In the genomic region with DNA sequence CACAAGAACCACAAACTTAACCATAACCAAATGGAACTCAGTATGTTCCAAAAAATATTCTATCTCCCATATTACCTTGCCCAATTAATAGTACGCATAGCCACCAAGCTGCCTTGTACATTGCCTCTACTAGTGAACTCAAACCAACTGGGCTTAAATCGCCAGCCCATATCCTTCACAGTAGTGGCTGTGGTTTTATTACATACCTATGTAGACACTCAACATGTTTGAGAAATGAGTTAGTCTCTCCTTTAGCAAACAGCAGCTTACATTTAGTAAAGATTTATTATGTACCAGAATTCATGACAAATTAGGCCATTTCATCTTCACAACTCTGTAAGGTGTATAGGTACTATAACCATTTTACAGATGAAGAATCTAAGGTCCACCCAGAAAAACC, we compare ENCODE assay signal across 11 cellular contexts. TPM values are rescaled to one million over a fixed set of nuclear protein-coding genes. Genes with fewer than 3 reads are reported as not detected.
DNase-seq lines count a peak whose midpoint lies in the region; ATAC-seq and FAIRE-seq lines count a peak whose summit lies in the region.
"Had no signal": no experiment of that assay in that cellular context is flagged by ENCODE, and none has a peak within 500 bp of the region (broad histone marks: within the 10 kb centered on the region; RNA-seq: fewer than 3 reads in every experiment).

No MANE protein-coding gene starts in this region.

- H3K4me2 ChIP-seq in skeletal muscle satellite cell (ENCODE audit: low read length), result peak overlapping the region; percentile 16

- H3K27ac Mint-ChIP-seq in activated CD4-positive, alpha-beta T cell treated with anti-CD3 and anti-CD28 coated beads for 36 hours, result peak overlapping the region; percentile 83
- H3K27ac Mint-ChIP-seq in activated CD4-positive, alpha-beta T cell treated with anti-CD3 and anti-CD28 coated beads, Interleukin-2, amount 10 ng/mL, durations not matched to agents 7 days and 5 days, result no peak overlapping the region

- CTCF ChIA-PET in activated CD4-positive, alpha-beta T cell treated with anti-CD3 and anti-CD28 coated beads for 36 hours (lab: Charles Lee), result interaction anchor here (0.7 to 1.5 kb wide), 7 partner anchors 12 to 75 kb away, joined by 3 to 5 read pairs (median 4); a partner anchor contains a TSS
- CTCF ChIA-PET in activated CD4-positive, alpha-beta T cell treated with anti-CD3 and anti-CD28 coated beads, Interleukin-2, amount 10 ng/mL, durations not matched to agents 7 days and 5 days (lab: Charles Lee), result interaction anchor here (0.9 to 1.1 kb wide), 3 partner anchors 14 to 41 kb away, joined by 3 to 4 read pairs (median 3); no protein-coding TSS in a partner anchor

- H3K4me3 Mint-ChIP-seq in activated CD4-positive, alpha-beta T cell treated with anti-CD3 and anti-CD28 coated beads for 36 hours, result no peak overlapping the region
- no peak overlapping the region for H3K4me3 Mint-ChIP-seq in activated CD4-positive, alpha-beta T cell treated with anti-CD3 and anti-CD28 coated beads, Interleukin-2, amount 10 ng/mL, durations not matched to agents 7 days and 5 days

- no peak overlapping the region for H3K9ac ChIP-seq in skeletal muscle satellite cell (ENCODE audit: low read depth, low read length)

- no peak overlapping the region for H3K4me3 ChIP-seq in skeletal muscle satellite cell (ENCODE audit: low read length)
- H3K4me3 ChIP-seq: SK-N-MC had no signal

- no peak for DNase-seq in activated CD4-positive, alpha-beta T cell treated with anti-CD3 and anti-CD28 coated beads for 36 hours
- DNase-seq in activated CD4-positive, alpha-beta T cell treated with anti-CD3 and anti-CD28 coated beads, Interleukin-2, amount 10 ng/mL, durations not matched to agents 7 days and 5 days, result no peak
- DNase-seq in RCC 7860 (ENCODE audit: low spot score), result peak; percentile 73
- DNase-seq in fibroblast of gingiva (ENCODE audit: low read depth), result peak; percentile 58
- DNase-seq in ureter (ENCODE audit: low spot score), result no peak
- DNase-seq in GM19239 (ENCODE audit: insufficient read length, low spot score), result no peak
- DNase-seq: activated T-cell treated with anti-CD3 and anti-CD28 coated beads, Interleukin-2, amount 50 U/mL, for 48 hours had no signal

- peaks cover 9% of the 10 kb centered on the region for H3K36me3 Mint-ChIP-seq in activated CD4-positive, alpha-beta T cell treated with anti-CD3 and anti-CD28 coated beads for 36 hours (ENCODE audit: low read depth)
- peaks cover 9% of the 10 kb centered on the region for H3K36me3 Mint-ChIP-seq in activated CD4-positive, alpha-beta T cell treated with anti-CD3 and anti-CD28 coated beads, Interleukin-2, amount 10 ng/mL, durations not matched to agents 7 days and 5 days (ENCODE audit: low read depth)

- peaks cover 47% of the 10 kb centered on the region for H3K4me1 ChIP-seq in skeletal muscle satellite cell (ENCODE audit: control insufficient read depth, insufficient read depth, low read length)

- no peaks in the 10 kb centered on the region for H3K9me3 ChIP-seq in skeletal muscle satellite cell (replicated peaks; ENCODE audit: low read length)

- POLR2A ChIA-PET in activated CD4-positive, alpha-beta T cell treated with anti-CD3 and anti-CD28 coated beads for 36 hours (lab: Charles Lee), result no interaction called here
- POLR2A ChIA-PET in activated CD4-positive, alpha-beta T cell treated with anti-CD3 and anti-CD28 coated beads, Interleukin-2, amount 10 ng/mL, durations not matched to agents 7 days and 5 days (lab: Charles Lee), result no interaction called here

- peak; percentile 94 for FAIRE-seq in RCC 7860 (lab: Jason Lieb, UNC)
- FAIRE-seq in GM19239 (lab: Jason Lieb, UNC), result no peak
- FAIRE-seq: A204.1 had no signal

- intact Hi-C loops in activated CD4-positive, alpha-beta T cell treated with anti-CD3 and anti-CD28 coated beads for 36 hours (cut with DNase I, micrococcal nuclease), result no loop called here

- no peaks in the 10 kb centered on the region for H3K27me3 Mint-ChIP-seq in activated CD4-positive, alpha-beta T cell treated with anti-CD3 and anti-CD28 coated beads for 36 hours
- no peaks in the 10 kb centered on the region for H3K27me3 Mint-ChIP-seq in activated CD4-positive, alpha-beta T cell treated with anti-CD3 and anti-CD28 coated beads, Interleukin-2, amount 10 ng/mL, durations not matched to agents 7 days and 5 days

- no peaks in the 10 kb centered on the region for H3K36me3 ChIP-seq in skeletal muscle satellite cell (ENCODE audit: insufficient read depth, low read length)

- no peaks in the 10 kb centered on the region for H3K9me3 Mint-ChIP-seq in activated CD4-positive, alpha-beta T cell treated with anti-CD3 and anti-CD28 coated beads for 36 hours (ENCODE audit: low read depth)
- H3K9me3 Mint-ChIP-seq in activated CD4-positive, alpha-beta T cell treated with anti-CD3 and anti-CD28 coated beads, Interleukin-2, amount 10 ng/mL, durations not matched to agents 7 days and 5 days, result no peaks in the 10 kb centered on the region

- no peaks in the 10 kb centered on the region for H3K27me3 ChIP-seq in skeletal muscle satellite cell (ENCODE audit: control insufficient read depth, insufficient read depth, low read length)

- no peak for ATAC-seq in activated CD4-positive, alpha-beta T cell treated with anti-CD3 and anti-CD28 coated beads for 36 hours
- ATAC-seq in GM21526 (IDR thresholded peaks at IDR 0.05; ENCODE audit: low FRiP score, unreplicated experiment), result no peak

- H3K4me1 Mint-ChIP-seq in activated CD4-positive, alpha-beta T cell treated with anti-CD3 and anti-CD28 coated beads for 36 hours, result peaks cover 94% of the 10 kb centered on the region
- peaks cover 87% of the 10 kb centered on the region for H3K4me1 Mint-ChIP-seq in activated CD4-positive, alpha-beta T cell treated with anti-CD3 and anti-CD28 coated beads, Interleukin-2, amount 10 ng/mL, durations not matched to agents 7 days and 5 days

RNA-seq across cellular contexts. Expression of a gene that starts 41.4 kb away (rescaled TPM):
- 100 to 1,000 TPM; 157 to 168 TPM for total RNA-seq in activated CD4-positive, alpha-beta T cell treated with anti-CD3 and anti-CD28 coated beads for 36 hours
- total RNA-seq in activated CD4-positive, alpha-beta T cell treated with anti-CD3 and anti-CD28 coated beads, Interleukin-2, amount 10 ng/mL, durations not matched to agents 7 days and 5 days, result 100 to 1,000 TPM; 136 to 150 TPM
- total RNA-seq in skeletal muscle satellite cell (2012; rRNA removed), result 72.1 and 75.8 TPM in 2 replicates
- 79.0 TPM for total RNA-seq in ureter

Comparison
In these comparisons a context has a peak if more than half of its experiments do, and no peak if none do; other contexts are left out.
1. DNase-seq: peak in RCC 7860 (single experiment) and fibroblast of gingiva (single experiment); none in activated CD4-positive, alpha-beta T cell treated with anti-CD3 and anti-CD28 coated beads for 36 hours (single experiment), activated CD4-positive, alpha-beta T cell treated with anti-CD3 and anti-CD28 coated beads, Interleukin-2, amount 10 ng/mL, durations not matched to agents 7 days and 5 days (single experiment), ureter (single experiment) and GM19239 (single experiment).